Comparison of ENCODE assay signal across 8 cellular contexts in the genomic region with DNA sequence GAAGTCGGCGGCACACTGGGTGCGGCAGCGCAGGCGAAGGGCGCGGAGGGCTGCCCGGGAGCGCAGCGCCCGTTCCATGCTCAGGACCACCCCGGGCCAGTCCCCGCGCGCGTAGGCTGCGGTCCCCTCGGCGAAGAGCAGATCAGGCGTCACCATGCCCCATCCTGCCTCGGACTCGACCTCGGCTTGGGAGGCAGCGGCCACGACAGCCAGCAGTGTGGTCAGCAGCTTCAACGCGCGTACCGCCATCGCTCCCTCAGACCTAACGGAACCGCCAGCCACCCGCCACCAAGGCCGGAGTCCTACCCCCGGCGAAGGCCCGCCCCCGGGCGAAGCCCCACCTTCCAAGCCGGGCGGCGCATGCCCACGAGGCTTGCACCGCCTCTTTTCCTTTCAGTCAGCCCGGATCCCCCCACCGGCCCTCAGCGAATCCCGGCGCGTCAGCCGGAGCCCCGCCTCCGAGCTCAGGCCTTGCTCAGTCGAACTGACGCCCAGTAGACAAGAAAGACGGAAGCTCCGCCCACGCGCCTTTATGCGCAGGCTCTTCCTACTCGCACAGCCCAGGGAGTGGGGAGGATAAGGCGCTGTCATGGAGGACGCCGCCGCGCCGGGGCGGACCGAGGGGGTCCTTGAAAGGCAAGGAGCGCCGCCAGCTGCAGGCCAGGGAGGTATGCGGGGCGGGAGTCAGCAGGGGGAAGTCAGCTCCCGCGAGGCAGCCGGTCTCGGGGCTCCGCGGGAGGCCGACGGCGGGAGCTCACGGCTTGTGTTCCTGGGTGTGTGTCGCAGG. TPM values are rescaled to one million over a fixed set of nuclear protein-coding genes. Genes with fewer than 3 reads are reported as not detected.
A peak's percentile ranks its signal among the peaks of the same experiment; 100 is the strongest.
DNase-seq lines count a peak whose midpoint lies in the region; ATAC-seq and TF ChIP-seq lines count a peak whose summit lies in the region.

Gene C1orf50 (plus strand): TSS at position 527 of the 787 bp plus-strand sequence. CDS start 63 bp downstream, at position 590.
Gene P3H1 (minus strand): TSS at position 306 of the 787 bp plus-strand sequence. CDS start 57 bp downstream, at position 249.

- TF ChIP-seq CTCF in NB4 (IDR thresholded peaks at IDR 0.05; ENCODE audit: low read depth, low read length): no peak

- peak; percentile 85 for ATAC-seq in HG02571 (IDR thresholded peaks at IDR 0.05; ENCODE audit: unreplicated experiment)

- peak within 1 kb of the TSS; percentile 86 for H3K4me3 ChIP-seq in GM08714 (ENCODE audit: low read length)
- peak within 1 kb of the TSS; percentile 94 for H3K4me3 ChIP-seq in NB4 (ENCODE audit: low read depth, low read length)

- peak; percentile 99 for DNase-seq in NB4 (ENCODE audit: low read depth)
- peak; percentile 98 for DNase-seq in SK-N-DZ (ENCODE audit: low spot score)
- DNase-seq in activated naive CD4-positive, alpha-beta T cell treated with anti-CD3 and anti-CD28 coated beads, Interleukin-2, amount 50 U/mL, for 16 hours: peak; percentile 100
- DNase-seq in germinal center (ENCODE audit: low spot score): peak; percentile 96
- DNase-seq in non-pigmented ciliary epithelial cell (ENCODE audit: low read depth): peak; percentile 93
- DNase-seq in superior temporal gyrus (ENCODE audit: extremely low spot score): peak; percentile 100

- peak; percentile 89 for TF ChIP-seq POLR2A in NB4 (IDR thresholded peaks at IDR 0.05; ENCODE audit: extremely low read depth, insufficient read length)

RNA-seq across cellular contexts. Expression of gene C1orf50, which starts in this region (rescaled TPM):
- 4.2 and 8.7 TPM in 2 replicates for polyA plus RNA-seq in SK-N-DZ (2014; cell fraction: cytosol; rRNA removed)
- 3.1 and 7.3 TPM in 2 replicates for polyA plus RNA-seq in SK-N-DZ (2014; cell fraction: nucleus; rRNA removed)

RNA-seq across cellular contexts. Expression of gene P3H1, which starts in this region (rescaled TPM):
- polyA plus RNA-seq in SK-N-DZ (2014; cell fraction: cytosol; rRNA removed): 20.3 and 23.1 TPM in 2 replicates
- 78.4 and 105 TPM in 2 replicates for polyA plus RNA-seq in SK-N-DZ (2014; cell fraction: nucleus; rRNA removed)

Comparison
In these comparisons a context has a peak if more than half of its experiments do, and no peak if none do; other contexts are left out.
1. Peak in every context shown above with its lines: DNase-seq, ATAC-seq and H3K4me3 ChIP-seq.